23 cellular contexts compared by ENCODE assay signal in the genomic region with DNA sequence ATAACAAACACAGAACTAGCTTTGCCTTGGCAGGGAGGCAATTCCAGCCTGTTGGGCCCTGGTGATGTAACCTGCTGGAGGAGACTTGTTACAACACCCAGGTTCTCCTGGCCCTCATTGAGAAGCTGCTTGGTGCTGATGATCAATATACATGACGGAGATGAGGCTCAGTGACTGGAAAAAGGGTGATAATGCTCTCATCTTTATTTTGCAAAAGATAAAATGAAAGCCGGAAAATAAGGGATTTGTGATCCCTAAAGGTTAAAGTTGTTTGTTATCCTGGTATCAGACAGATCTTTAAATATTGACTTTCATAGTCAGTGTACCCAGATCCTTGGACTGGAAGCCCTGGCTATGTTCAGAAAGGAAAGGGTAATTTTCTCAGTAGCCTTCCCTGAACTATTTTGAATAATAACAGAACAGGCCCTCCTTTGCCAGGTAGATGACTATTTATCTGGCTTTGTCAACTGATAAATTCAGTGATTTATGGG.
DNase-seq lines count a peak whose midpoint lies in the region; ATAC-seq, FAIRE-seq and TF ChIP-seq lines count a peak whose summit lies in the region.
"Had no signal": no experiment of that assay in that cellular context is flagged by ENCODE, and none has a peak within 500 bp of the region (broad histone marks: within the 10 kb centered on the region; RNA-seq: fewer than 3 reads in every experiment).

No MANE protein-coding gene starts in this region.

- peak; percentile 72 to 89 (median 80) for ATAC-seq in pancreas

- H3K36me3 ChIP-seq in WERI-Rb-1 (no peaks in the 10 kb centered on the region), hepatocyte (replicated peaks; ENCODE audit: insufficient read depth, low read depth) (no peaks in the 10 kb centered on the region), pancreas (no peaks in the 10 kb centered on the region), adrenal gland (replicated peaks in 1 of 2) (no peaks in the 10 kb centered on the region)

- H2AFZ ChIP-seq in hepatocyte: no peak overlapping the region

- H3K27me3 ChIP-seq in WERI-Rb-1 (ENCODE audit: insufficient read depth, low read depth, severe bottlenecking) (no peaks in the 10 kb centered on the region), hepatocyte (no peaks in the 10 kb centered on the region), pancreas (no peaks in the 10 kb centered on the region), adrenal gland (no peaks in the 10 kb centered on the region)

- no peaks in the 10 kb centered on the region for H4K20me1 ChIP-seq in hepatocyte (ENCODE audit: insufficient read depth, poor library complexity, severe bottlenecking)

- H3K4me3 ChIP-seq in WERI-Rb-1 (ENCODE audit: low read depth, low read length) (no peak overlapping the region), hepatocyte (no peak overlapping the region), pancreas (no peak overlapping the region), adrenal gland (no peak overlapping the region)
- H3K4me3 ChIP-seq: GM12878, SK-N-MC had no signal

- intact Hi-C loops in pancreas (cut with DNase I) (no loop called here), adrenal gland (cut with DNase I) (no loop called here)

- FAIRE-seq in pancreas (lab: Jason Lieb, UNC): no peak
- FAIRE-seq: GM12878, GM18507, H54, RCC 7860 had no signal

- 70% methylated on average over 2 of the region's 2 CpGs for WGBS in hepatocyte (ENCODE audit: low lambda C conversion rate, missing lambda C conversion rate)
- 25 to 40% methylated on average over 2 of the region's 2 CpGs for WGBS in pancreas, 2 donors
- WGBS in adrenal gland, 4 donors: 71 to 83% (median 76%) methylated on average over 2 of the region's 2 CpGs

- DNase-seq in DMS53 (lab: John Stamatoyannopoulos, UW) (peak; percentile 16), DMS53 treated with DMSO at 0.1 percent for 48 hours (lab: John Stamatoyannopoulos, UW; ENCODE audit: unreplicated experiment) (no peak), WERI-Rb-1 (peak; percentile 42), hepatocyte (ENCODE audit: low spot score) (peak; percentile 12), pancreas (peak in 4 of 6 donors; percentile 8 to 24 (median 12)), adrenal gland (no peak), NCI-H2171 (lab: John Stamatoyannopoulos, UW) (no peak)
- no peak for DNase-seq in activated naive CD4-positive, alpha-beta T cell treated with anti-CD3 and anti-CD28 coated beads, Interleukin-2, amount 50 U/mL, for 16 hours
- DNase-seq: CD4-positive, CD25-positive, alpha-beta regulatory T cell; COR-L47; DMS153; EL; IMR-90; NCI-H1417 treated with DMSO at 0.1 percent for 48 hours; NCI-H1930; NCI-H526; Right ventricle myocardium superior had no signal

- no peaks in the 10 kb centered on the region for H3K79me2 ChIP-seq in hepatocyte

- no peak for TF ChIP-seq POLR2A in adrenal gland (IDR thresholded peaks at IDR 0.05)

- peak overlapping the region; percentile 81 for H3K27ac ChIP-seq in WERI-Rb-1
- no peak overlapping the region for H3K27ac ChIP-seq in hepatocyte
- H3K27ac ChIP-seq in pancreas: no peak overlapping the region
- H3K27ac ChIP-seq in adrenal gland: no peak overlapping the region
- H3K27ac ChIP-seq: 22Rv1, SK-N-MC had no signal

- peak; percentile 19; the same call in 1 of the 2 replicates for TF ChIP-seq CTCF in WERI-Rb-1 (IDR thresholded peaks at IDR 0.05; ENCODE audit: low read depth, low read length)
- TF ChIP-seq CTCF in hepatocyte (IDR thresholded peaks at IDR 0.05; ENCODE audit: poor library complexity): no peak
- TF ChIP-seq CTCF in pancreas (IDR thresholded peaks at IDR 0.05): no peak
- no peak for TF ChIP-seq CTCF in adrenal gland (IDR thresholded peaks at IDR 0.05)

- no peaks in the 10 kb centered on the region for H3K9me2 ChIP-seq in hepatocyte (replicated peaks; ENCODE audit: insufficient read depth)

- no peak overlapping the region for H3K4me2 ChIP-seq in hepatocyte

- H3K9me3 ChIP-seq in WERI-Rb-1 (ENCODE audit: severe bottlenecking): peaks cover 9% of the 10 kb centered on the region
- no peaks in the 10 kb centered on the region for H3K9me3 ChIP-seq in hepatocyte (ENCODE audit: low read depth)
- no peaks in the 10 kb centered on the region for H3K9me3 ChIP-seq in pancreas
- no peaks in the 10 kb centered on the region for H3K9me3 ChIP-seq in adrenal gland (replicated peaks in 1 of 3)

- H3K4me1 ChIP-seq in hepatocyte (ENCODE audit: insufficient read depth) (peaks cover 2% of the 10 kb centered on the region), pancreas (peaks cover 3 to 8% (median 7%) of the 10 kb centered on the region in 3 donors), adrenal gland (replicated peaks in 1 of 2) (no peaks in the 10 kb centered on the region)

Comparison
In these comparisons a context has a peak if more than half of its experiments do, and no peak if none do; other contexts are left out.
1. DNase-seq: peak in DMS53 (single experiment), WERI-Rb-1 (single experiment), hepatocyte (single experiment) and pancreas (4 of 6); none in DMS53 treated with DMSO at 0.1 percent for 48 hours (single experiment), adrenal gland (0 of 7), activated naive CD4-positive, alpha-beta T cell treated with anti-CD3 and anti-CD28 coated beads, Interleukin-2, amount 50 U/mL, for 16 hours (single experiment) and NCI-H2171 (single experiment).